8 cellular contexts compared by ENCODE assay signal in the genomic region with DNA sequence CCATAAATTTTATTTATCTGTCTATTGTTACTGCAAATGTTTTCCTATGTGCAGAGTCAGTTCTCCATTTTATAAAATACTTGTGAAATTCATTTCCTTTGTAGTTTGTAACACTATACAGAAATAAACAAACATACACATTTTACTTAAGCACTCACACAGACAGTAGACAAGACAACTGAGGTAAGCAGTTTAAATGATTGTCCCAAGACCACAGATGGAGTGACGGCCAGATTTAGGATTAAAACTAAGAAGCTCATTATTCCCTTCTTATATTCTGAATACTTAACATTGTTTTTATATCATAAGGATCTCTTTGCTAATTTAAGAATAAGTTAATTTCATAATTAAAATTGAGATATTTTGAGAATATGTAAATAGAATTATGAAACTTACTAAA.
DNase-seq lines count a peak whose midpoint lies in the region; ATAC-seq and TF ChIP-seq lines count a peak whose summit lies in the region.

No MANE protein-coding gene starts in this region.

- H3K27me3 ChIP-seq in adipocyte (replicated peaks; ENCODE audit: control insufficient read depth, insufficient read depth, low read length), result no peaks in the 10 kb centered on the region
- no peaks in the 10 kb centered on the region for H3K27me3 ChIP-seq in right lobe of liver
- H3K27me3 ChIP-seq in vagina, result no peaks in the 10 kb centered on the region

- no peaks in the 10 kb centered on the region for H3K36me3 ChIP-seq in adipocyte (ENCODE audit: control insufficient read depth, insufficient read depth, low read length, severe bottlenecking)
- no peaks in the 10 kb centered on the region for H3K36me3 ChIP-seq in right lobe of liver
- no peaks in the 10 kb centered on the region for H3K36me3 ChIP-seq in vagina

- H3K4me1 ChIP-seq in adipocyte (ENCODE audit: control insufficient read depth, insufficient read depth, low read length), result peaks cover 18% of the 10 kb centered on the region
- H3K4me1 ChIP-seq in right lobe of liver, result peaks cover 0 to 16% (median 2%) of the 10 kb centered on the region in 4 donors
- peaks cover 14% of the 10 kb centered on the region for H3K4me1 ChIP-seq in vagina

- H3K36me3 Mint-ChIP-seq in stimulated activated naive CD8-positive, alpha-beta T cell treated with anti-CD3 and anti-CD28 coated beads, Interleukin-15, Interleukin-2, amounts not matched to agents 100 ng/mL and 50 ng/mL, for 24 hours (ENCODE audit: low read depth), result no peaks in the 10 kb centered on the region

- H3K9me3 ChIP-seq in adipocyte (ENCODE audit: control insufficient read depth, low read length) (no peaks in the 10 kb centered on the region), right lobe of liver (no peaks in the 10 kb centered on the region), vagina (no peaks in the 10 kb centered on the region)

- TF ChIP-seq POLR2A in right lobe of liver (IDR thresholded peaks at IDR 0.05) (no peak), vagina (IDR thresholded peaks at IDR 0.05) (no peak)

- H3K9me3 Mint-ChIP-seq in stimulated activated naive CD8-positive, alpha-beta T cell treated with anti-CD3 and anti-CD28 coated beads, Interleukin-15, Interleukin-2, amounts not matched to agents 100 ng/mL and 50 ng/mL, for 24 hours, result no peaks in the 10 kb centered on the region

- no peak for DNase-seq in stimulated activated naive CD8-positive, alpha-beta T cell treated with anti-CD3 and anti-CD28 coated beads, Interleukin-15, Interleukin-2, amounts not matched to agents 100 U/mL and 50 U/mL, for 24 hours
- no peak for DNase-seq in adipocyte (ENCODE audit: low read depth)
- no peak for DNase-seq in right lobe of liver
- no peak for DNase-seq in vagina (ENCODE audit: extremely low spot score in 2 of 2)
- DNase-seq in caudate nucleus (lab: John Stamatoyannopoulos, UW), result no peak
- DNase-seq in NCI-H1694 treated with DMSO at 0.1 percent for 48 hours (lab: John Stamatoyannopoulos, UW), result no peak

- TF ChIP-seq CTCF in right lobe of liver (IDR thresholded peaks at IDR 0.05) (no peak), vagina (IDR thresholded peaks at IDR 0.05) (no peak)

- peak overlapping the region; percentile 68 to 85 (median 81) for H3K27ac ChIP-seq in right lobe of liver
- peak overlapping the region; percentile 42 for H3K27ac ChIP-seq in vagina
- no peak overlapping the region for H3K27ac ChIP-seq in caudate nucleus (ENCODE audit: low read depth, low read length)

- WGBS in right lobe of liver (ENCODE audit: insufficient coverage, low coverage, low lambda C conversion rate, missing lambda C conversion rate), result 26% methylated on average over 1 of the region's 1 CpG

- no peaks in the 10 kb centered on the region for H3K27me3 Mint-ChIP-seq in stimulated activated naive CD8-positive, alpha-beta T cell treated with anti-CD3 and anti-CD28 coated beads, Interleukin-15, Interleukin-2, amounts not matched to agents 100 ng/mL and 50 ng/mL, for 24 hours

- H3K4me3 ChIP-seq in adipocyte (ENCODE audit: low read length) (peak overlapping the region; percentile 86), right lobe of liver (peak overlapping the region; percentile 25 to 57 (median 50)), vagina (peak overlapping the region in 1 of 2 donors; percentile 36)

- no peak for ATAC-seq in stimulated activated naive CD8-positive, alpha-beta T cell treated with anti-CD3 and anti-CD28 coated beads, Interleukin-15, Interleukin-2, amounts not matched to agents 100 U/mL and 50 U/mL, for 24 hours
- ATAC-seq in right lobe of liver (peak in 1 of 4 donors; percentile 25), GM18870 (IDR thresholded peaks at IDR 0.05; ENCODE audit: unreplicated experiment) (no peak)

- H3K4me3 Mint-ChIP-seq in stimulated activated naive CD8-positive, alpha-beta T cell treated with anti-CD3 and anti-CD28 coated beads, Interleukin-15, Interleukin-2, amounts not matched to agents 100 ng/mL and 50 ng/mL, for 24 hours, result peak overlapping the region; percentile 81

- intact Hi-C loops in right lobe of liver (cut with DNase I), result no loop called here
- intact Hi-C loops in vagina (cut with DNase I), result no loop called here

- peaks cover 42% of the 10 kb centered on the region for H3K4me1 Mint-ChIP-seq in stimulated activated naive CD8-positive, alpha-beta T cell treated with anti-CD3 and anti-CD28 coated beads, Interleukin-15, Interleukin-2, amounts not matched to agents 100 ng/mL and 50 ng/mL, for 24 hours (ENCODE audit: low read depth)

- H3K9ac ChIP-seq in adipocyte (ENCODE audit: low read length), result peak overlapping the region; percentile 87

- peak overlapping the region; percentile 80 for H3K27ac Mint-ChIP-seq in stimulated activated naive CD8-positive, alpha-beta T cell treated with anti-CD3 and anti-CD28 coated beads, Interleukin-15, Interleukin-2, amounts not matched to agents 100 ng/mL and 50 ng/mL, for 24 hours
